In genomic region chr9:134325813-134326753, GRCh38 we compare ENCODE assay signal across 8 cellular contexts. TPM values are rescaled to one million over a fixed set of nuclear protein-coding genes. Genes with fewer than 3 reads are reported as not detected.
DNase-seq lines count a peak whose midpoint lies in the region; ATAC-seq and TF ChIP-seq lines count a peak whose summit lies in the region.

Gene RXRA, plus strand, starts transcription at chr9:134326455. Its CDS starts 177 bp downstream, at chr9:134326632.

- H3K36me3 Mint-ChIP-seq in CD8-positive, alpha-beta memory T cell, result no peaks in the 10 kb centered on the region
- no peaks in the 10 kb centered on the region for H3K36me3 Mint-ChIP-seq in activated naive CD4-positive, alpha-beta T cell treated with anti-CD3 and anti-CD28 coated beads for 36 hours (ENCODE audit: low read depth)

- no peaks in the 10 kb centered on the region for H4K20me1 ChIP-seq in neural cell (ENCODE audit: insufficient read depth)

- peaks cover 0 to 4% of the 10 kb centered on the region in 2 donors for H3K27me3 Mint-ChIP-seq in CD8-positive, alpha-beta memory T cell
- H3K27me3 Mint-ChIP-seq in activated naive CD4-positive, alpha-beta T cell treated with anti-CD3 and anti-CD28 coated beads for 36 hours (ENCODE audit: low read depth), result peaks cover 7% of the 10 kb centered on the region

- no peaks in the 10 kb centered on the region for H3F3A ChIP-seq in neural cell (ENCODE audit: insufficient read depth, low read length, poor library complexity, severe bottlenecking)

- DNase-seq in CD8-positive, alpha-beta memory T cell, result peak; percentile 60 to 77 (median 64)
- peak; percentile 83 for DNase-seq in HK-2 (ENCODE audit: unreplicated experiment)
- DNase-seq in RPMI7951 (ENCODE audit: low read depth), result peak; percentile 77
- peak; percentile 37 for DNase-seq in activated naive CD4-positive, alpha-beta T cell treated with anti-CD3 and anti-CD28 coated beads for 36 hours
- DNase-seq in foreskin keratinocyte, result peak in 1 of 2 donors; percentile 50

- CTCF ChIA-PET in CD8-positive, alpha-beta memory T cell (lab: Charles Lee), result no interaction called here
- CTCF ChIA-PET in activated naive CD4-positive, alpha-beta T cell treated with anti-CD3 and anti-CD28 coated beads for 36 hours (lab: Charles Lee), result no interaction called here

- no peak within 1 kb of the TSS for H2AFZ ChIP-seq in neural cell (ENCODE audit: low read depth, low read length)

- H3K36me3 ChIP-seq in CD8-positive, alpha-beta memory T cell (ENCODE audit: insufficient read depth, low read length), result no peaks in the 10 kb centered on the region
- no peaks in the 10 kb centered on the region for H3K36me3 ChIP-seq in neural cell (ENCODE audit: insufficient read depth, low read length)

- H3K4me1 ChIP-seq in CD8-positive, alpha-beta memory T cell (ENCODE audit: insufficient read depth, low read length), result peaks cover 19% of the 10 kb centered on the region
- peaks cover 14% of the 10 kb centered on the region for H3K4me1 ChIP-seq in foreskin keratinocyte

- peak within 1 kb of the TSS; percentile 65 to 87 (median 75) for H3K4me3 Mint-ChIP-seq in CD8-positive, alpha-beta memory T cell
- H3K4me3 Mint-ChIP-seq in activated naive CD4-positive, alpha-beta T cell treated with anti-CD3 and anti-CD28 coated beads for 36 hours, result peak within 1 kb of the TSS; percentile 54

- H3K79me2 ChIP-seq in neural cell (replicated peaks; ENCODE audit: insufficient read depth, low read length), result peaks cover 37% of the 10 kb centered on the region

- H3K27ac Mint-ChIP-seq in CD8-positive, alpha-beta memory T cell, result peak within 1 kb of the TSS in 3 of 8 donors; percentile 38 to 93 (median 50)
- H3K27ac Mint-ChIP-seq in activated naive CD4-positive, alpha-beta T cell treated with anti-CD3 and anti-CD28 coated beads for 36 hours, result no peak within 1 kb of the TSS

- H3K9me3 Mint-ChIP-seq in CD8-positive, alpha-beta memory T cell, result no peaks in the 10 kb centered on the region
- H3K9me3 Mint-ChIP-seq in activated naive CD4-positive, alpha-beta T cell treated with anti-CD3 and anti-CD28 coated beads for 36 hours, result no peaks in the 10 kb centered on the region

- H3K4me3 ChIP-seq in CD8-positive, alpha-beta memory T cell (ENCODE audit: low read length), result peak within 1 kb of the TSS; percentile 86
- H3K4me3 ChIP-seq in neural cell (ENCODE audit: low read length), result peak within 1 kb of the TSS; percentile 71

- H3K27ac ChIP-seq in CD8-positive, alpha-beta memory T cell (ENCODE audit: low read depth, low read length), result peak within 1 kb of the TSS; percentile 59
- H3K27ac ChIP-seq in foreskin keratinocyte, result peak within 1 kb of the TSS; percentile 22
- peak within 1 kb of the TSS; percentile 42 for H3K27ac ChIP-seq in neural cell (ENCODE audit: low read length)

- H3K4me1 Mint-ChIP-seq in CD8-positive, alpha-beta memory T cell, result peaks cover 9 to 28% (median 15%) of the 10 kb centered on the region in 3 donors
- peaks cover 5% of the 10 kb centered on the region for H3K4me1 Mint-ChIP-seq in activated naive CD4-positive, alpha-beta T cell treated with anti-CD3 and anti-CD28 coated beads for 36 hours (ENCODE audit: low read depth)

- no peak for TF ChIP-seq RAD21 in neural cell (conservative IDR thresholded peaks at IDR 0.05)

- peak; percentile 34 for ATAC-seq in foreskin keratinocyte
- no peak for ATAC-seq in HG03520 (IDR thresholded peaks at IDR 0.05; ENCODE audit: unreplicated experiment)

- TF ChIP-seq EP300 in neural cell (conservative IDR thresholded peaks at IDR 0.05; ENCODE audit: poor library complexity, severe bottlenecking), result no peak

- no peaks in the 10 kb centered on the region for H3K9me3 ChIP-seq in CD8-positive, alpha-beta memory T cell (ENCODE audit: low read length)
- no peaks in the 10 kb centered on the region for H3K9me3 ChIP-seq in neural cell (ENCODE audit: low read length)

- POLR2A ChIA-PET in CD8-positive, alpha-beta memory T cell (lab: Charles Lee), result interaction anchor here (0.9 kb wide), 1 partner anchor 190 kb away, joined by 4 read pairs; the partner anchor contains the start of gene WDR5

- peak within 1 kb of the TSS; percentile 65 for H3K4me2 ChIP-seq in neural cell (ENCODE audit: low read length)

- intact Hi-C loops in activated naive CD4-positive, alpha-beta T cell treated with anti-CD3 and anti-CD28 coated beads for 36 hours (cut with micrococcal nuclease), result loop anchor here (10.0 kb wide), 1 partner anchor 161 kb away; the partner anchor contains the start of gene RNU6ATAC

- no peaks in the 10 kb centered on the region for H3K9me2 ChIP-seq in neural cell (ENCODE audit: insufficient read depth, low read length)

- TF ChIP-seq CTCF in foreskin keratinocyte (conservative IDR thresholded peaks at IDR 0.05) (peak; percentile 13), neural cell (IDR thresholded peaks at IDR 0.05; ENCODE audit: poor library complexity, severe bottlenecking) (no peak), subcutaneous adipose tissue (IDR thresholded peaks at IDR 0.05; ENCODE audit: low read depth) (no peak)

- peak within 1 kb of the TSS; percentile 69 for H3K9ac ChIP-seq in neural cell (ENCODE audit: low read length)

- H3K27me3 ChIP-seq in CD8-positive, alpha-beta memory T cell (ENCODE audit: insufficient read depth, low read length, poor library complexity, severe bottlenecking), result no peaks in the 10 kb centered on the region
- peaks cover 2% of the 10 kb centered on the region for H3K27me3 ChIP-seq in foreskin keratinocyte
- H3K27me3 ChIP-seq in neural cell (ENCODE audit: insufficient read depth, low read depth, low read length), result no peaks in the 10 kb centered on the region

TF ChIP-seq in neural cell, 6 proteins besides CTCF, POLR2A, EP300 and RAD21:
- peak; percentile 53 for TF ChIP-seq POLR2AphosphoS5 (IDR thresholded peaks at IDR 0.05)
- no peak for TF ChIP-seq REST (IDR thresholded peaks at IDR 0.05; ENCODE audit: borderline replicate concordance)
- no peak for TF ChIP-seq SMC3 (conservative IDR thresholded peaks at IDR 0.05; ENCODE audit: poor library complexity)
- no peak for TF ChIP-seq TAF1 (IDR thresholded peaks at IDR 0.05; ENCODE audit: low read depth)
- TF ChIP-seq MXI1 (conservative IDR thresholded peaks at IDR 0.05; ENCODE audit: poor library complexity, severe bottlenecking), result no peak
- TF ChIP-seq EZH2 (IDR thresholded peaks at IDR 0.05; ENCODE audit: borderline replicate concordance, insufficient read depth, low read length, poor library complexity, severe bottlenecking), result no peak

RNA-seq across cellular contexts. Expression of gene RXRA, which starts in this region (rescaled TPM):
- 1 to 10 TPM; 9.9 to 10.0 TPM for total RNA-seq in CD8-positive, alpha-beta memory T cell
- polyA plus RNA-seq in CD8-positive, alpha-beta memory T cell, result 2.1 TPM
- 3.5 and 5.1 TPM in 2 replicates for total RNA-seq in RPMI7951 (2014; rRNA removed; shearing (Covaris generic))
- 1 to 10 TPM; 2.1 to 2.2 TPM for total RNA-seq in activated naive CD4-positive, alpha-beta T cell treated with anti-CD3 and anti-CD28 coated beads for 36 hours
- total RNA-seq in foreskin keratinocyte, result 24.1 and 25.2 TPM in 2 replicates
- polyA plus RNA-seq in foreskin keratinocyte, result 16.5 and 18.3 TPM in 2 replicates
- polyA plus RNA-seq in neural cell, result 2.3 and 2.7 TPM in 2 replicates
- 3.8 and 4.6 TPM in 2 replicates for polyA minus RNA-seq in neural cell
- 100 to 1,000 TPM in 1 of 4 donors, 10 to 100 TPM in 3; 39.1 to 141 (median 53.6) TPM for total RNA-seq in subcutaneous adipose tissue
